In the genomic region with DNA sequence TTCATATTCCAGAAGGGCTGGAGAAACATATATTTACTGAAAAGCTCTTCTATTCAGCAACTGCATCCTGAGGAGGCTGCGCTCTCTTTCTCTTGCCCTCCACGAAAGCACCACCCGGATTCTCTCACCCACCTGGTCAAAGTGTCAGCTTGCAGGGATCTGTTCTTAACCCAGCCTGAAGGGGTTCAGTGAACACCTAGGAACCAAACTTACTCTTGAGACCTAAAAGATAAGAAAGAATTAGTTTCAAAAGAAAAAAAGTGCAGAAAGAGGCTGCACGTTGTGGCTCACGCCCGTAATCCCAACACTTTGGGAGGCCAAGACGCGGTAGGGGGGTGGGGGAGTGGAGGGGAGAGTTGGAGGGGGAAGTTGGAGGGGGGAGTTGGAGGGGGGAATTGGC, we compare ENCODE assay signal across 9 cellular contexts.
DNase-seq lines count a peak whose midpoint lies in the region; ATAC-seq and TF ChIP-seq lines count a peak whose summit lies in the region.
"Had no signal": no experiment of that assay in that cellular context is flagged by ENCODE, and none has a peak within 500 bp of the region (broad histone marks: within the 10 kb centered on the region; RNA-seq: fewer than 3 reads in every experiment).

No MANE protein-coding gene starts in this region.

- no peak overlapping the region for H3K27ac Mint-ChIP-seq in dendritic cell treated with granulocyte-macrophage colony-stimulating factor and Interleukin-4, amounts not matched to agents 40 ng/mL and 50 ng/mL, for 4 days
- peak overlapping the region; percentile 96 to 99 (median 97) for H3K27ac Mint-ChIP-seq in nephron

- DNase-seq in GM12864 (ENCODE audit: low read depth) (no peak), NCI-H146 (lab: John Stamatoyannopoulos, UW) (peak; percentile 64), EL (no peak), NCI-H1694 (lab: John Stamatoyannopoulos, UW) (no peak), NCI-H1417 treated with DMSO at 0.1 percent for 48 hours (lab: John Stamatoyannopoulos, UW) (no peak)
- DNase-seq: NCI-H510A had no signal

- TF ChIP-seq CTCF in GM12864 (IDR thresholded peaks at IDR 0.05; ENCODE audit: low read depth, low read length, missing control alignments): no peak
- TF ChIP-seq CTCF in nephron (IDR thresholded peaks at IDR 0.05; ENCODE audit: unreplicated experiment in 3 of 3): no peak

- H3K27me3 Mint-ChIP-seq in dendritic cell treated with granulocyte-macrophage colony-stimulating factor and Interleukin-4, amounts not matched to agents 40 ng/mL and 50 ng/mL, for 4 days: peaks cover 43% of the 10 kb centered on the region
- H3K27me3 Mint-ChIP-seq in nephron (ENCODE audit: low read depth): peaks cover 2% of the 10 kb centered on the region

- no peak for ATAC-seq in GM18502 (IDR thresholded peaks at IDR 0.05; ENCODE audit: poor library complexity, unreplicated experiment)

- peak overlapping the region; percentile 7 for H3K4me3 Mint-ChIP-seq in dendritic cell treated with granulocyte-macrophage colony-stimulating factor and Interleukin-4, amounts not matched to agents 40 ng/mL and 50 ng/mL, for 4 days
- peak overlapping the region; percentile 89 to 90 (median 89) for H3K4me3 Mint-ChIP-seq in nephron

- no peaks in the 10 kb centered on the region for H3K9me3 Mint-ChIP-seq in dendritic cell treated with granulocyte-macrophage colony-stimulating factor and Interleukin-4, amounts not matched to agents 40 ng/mL and 50 ng/mL, for 4 days
- H3K9me3 Mint-ChIP-seq in nephron: peaks cover 5% of the 10 kb centered on the region

- H3K4me3 ChIP-seq in GM12864 (ENCODE audit: low read depth, low read length): peak overlapping the region; percentile 40; the same call in 1 of the 2 replicates

- intact Hi-C loops in dendritic cell treated with granulocyte-macrophage colony-stimulating factor and Interleukin-4, amounts not matched to agents 40 ng/mL and 50 ng/mL, for 4 days (cut with micrococcal nuclease): no loop called here

- H3K36me3 Mint-ChIP-seq in dendritic cell treated with granulocyte-macrophage colony-stimulating factor and Interleukin-4, amounts not matched to agents 40 ng/mL and 50 ng/mL, for 4 days (ENCODE audit: low read depth): no peaks in the 10 kb centered on the region
- no peaks in the 10 kb centered on the region for H3K36me3 Mint-ChIP-seq in nephron (ENCODE audit: low read depth)

- H3K4me1 Mint-ChIP-seq in dendritic cell treated with granulocyte-macrophage colony-stimulating factor and Interleukin-4, amounts not matched to agents 40 ng/mL and 50 ng/mL, for 4 days (ENCODE audit: low read depth): peaks cover 16% of the 10 kb centered on the region
- H3K4me1 Mint-ChIP-seq in nephron: peaks cover 19% of the 10 kb centered on the region
